Comparison of ENCODE assay signal across 12 cellular contexts in the genomic region with DNA sequence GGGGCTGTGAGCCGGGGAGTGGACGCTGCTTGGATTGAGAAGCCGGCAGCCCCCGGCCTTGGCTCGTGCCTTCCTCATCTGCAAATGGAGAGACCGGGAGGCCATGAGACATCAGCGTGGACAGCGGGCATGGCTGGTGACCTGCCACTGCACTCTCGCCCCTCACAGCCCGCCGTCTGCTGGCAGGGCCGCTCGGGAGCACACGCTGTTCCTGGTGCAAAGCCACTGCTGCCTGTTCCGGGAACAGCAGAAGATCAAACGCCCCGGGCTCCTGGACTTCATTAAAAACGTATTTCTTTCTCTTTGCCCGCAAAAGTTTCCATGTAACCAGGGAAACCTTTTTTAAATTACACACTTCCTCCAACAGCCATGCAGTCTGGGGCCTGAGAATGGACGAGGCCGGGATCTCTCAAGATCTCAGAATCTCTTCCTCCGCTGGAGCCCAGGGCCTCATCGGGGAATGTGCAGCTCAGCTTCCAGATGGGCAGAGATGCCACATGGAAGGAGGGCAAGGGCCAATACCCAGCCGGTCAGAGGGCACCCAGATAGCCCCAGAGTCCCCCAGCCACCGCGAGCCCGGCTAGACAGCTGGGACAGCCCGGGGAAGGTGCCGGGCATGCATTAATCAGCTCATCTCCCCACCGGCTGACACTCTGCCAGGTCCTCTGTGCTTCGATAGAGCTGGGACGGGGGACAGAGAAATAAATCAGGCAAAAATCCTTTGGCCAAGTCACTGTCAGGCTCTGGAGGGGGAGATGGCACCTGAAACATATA.
DNase-seq lines count a peak whose midpoint lies in the region; ATAC-seq and TF ChIP-seq lines count a peak whose summit lies in the region.
"Had no signal": no experiment of that assay in that cellular context is flagged by ENCODE, and none has a peak within 500 bp of the region (broad histone marks: within the 10 kb centered on the region; RNA-seq: fewer than 3 reads in every experiment).

No MANE protein-coding gene starts in this region.

- no peaks in the 10 kb centered on the region for H3K9me3 ChIP-seq in heart left ventricle
- no peaks in the 10 kb centered on the region for H3K9me3 ChIP-seq in psoas muscle
- no peaks in the 10 kb centered on the region for H3K9me3 ChIP-seq in testis

- in situ Hi-C loops in astrocyte of the spinal cord (cut with HindIII; ENCODE audit: low sequenced_read_pairs): no loop called here

- H3K27ac ChIP-seq in heart left ventricle (peak overlapping the region in 3 of 12 donors; percentile 13 to 42 (median 34)), psoas muscle (no peak overlapping the region), testis (peak overlapping the region in 1 of 2 donors; percentile 50)

- CTCF ChIA-PET in BJ (lab: Yijun Ruan, JAX): interaction anchor here (1.0 to 1.4 kb wide), 2 partner anchors 19 to 45 kb away, joined by 3 to 4 read pairs; no protein-coding TSS in a partner anchor

- H3K4me3 ChIP-seq in BJ (ENCODE audit: low read depth, low read length) (no peak overlapping the region), astrocyte of the spinal cord (ENCODE audit: low read depth, low read length) (no peak overlapping the region), heart left ventricle (peak overlapping the region in 1 of 12 donors; percentile 16), psoas muscle (no peak overlapping the region), testis (no peak overlapping the region)

- POLR2A ChIA-PET in BJ (lab: Charles Lee): no interaction called here

- intact Hi-C loops in heart left ventricle (cut with DNase I) (no loop called here), psoas muscle (cut with DNase I) (no loop called here), testis (cut with DNase I; ENCODE audit: low total_unique reads) (no loop called here)

- H3K27me3 ChIP-seq in BJ (ENCODE audit: control insufficient read depth, insufficient read depth, low read length): no peaks in the 10 kb centered on the region
- H3K27me3 ChIP-seq in heart left ventricle: peaks cover 0 to 4% (median 0%) of the 10 kb centered on the region in 9 donors
- H3K27me3 ChIP-seq in psoas muscle (ENCODE audit: insufficient read depth in 3 of 3, low read length in 2 of 3): peaks cover 0 to 5% (median 2%) of the 10 kb centered on the region in 3 donors
- no peaks in the 10 kb centered on the region for H3K27me3 ChIP-seq in testis

- peak; percentile 22 for DNase-seq in BJ (ENCODE audit: low read depth)
- peak; percentile 56 for DNase-seq in astrocyte of the spinal cord (ENCODE audit: low read depth, low spot score)
- no peak for DNase-seq in heart left ventricle
- DNase-seq in psoas muscle: peak in 1 of 2 donors; percentile 65
- no peak for DNase-seq in testis
- DNase-seq in NCI-H1436 (lab: John Stamatoyannopoulos, UW): no peak
- no peak for DNase-seq in activated CD4-positive, alpha-beta T cell treated with anti-CD3 and anti-CD28 coated beads, Interleukin-2, amount 50 U/mL, for 4 hours
- DNase-seq: activated CD4-positive, alpha-beta T cell treated with anti-CD3 and anti-CD28 coated beads for 48 hours; activated naive CD4-positive, alpha-beta T cell treated with anti-CD3 and anti-CD28 coated beads for 36 hours; CD4-positive, CD25-positive, alpha-beta regulatory T cell; NCI-H524 treated with DMSO at 0.1 percent for 48 hours had no signal

- no peak for TF ChIP-seq POLR2A in heart left ventricle (IDR thresholded peaks at IDR 0.05)
- no peak for TF ChIP-seq POLR2A in testis (IDR thresholded peaks at IDR 0.05)

- peak in 3 of 4 donors; percentile 28 to 55 (median 34) for ATAC-seq in heart left ventricle
- ATAC-seq in psoas muscle: peak in 3 of 4 donors; percentile 55 to 68 (median 64)
- ATAC-seq in GM21619 (IDR thresholded peaks at IDR 0.05; ENCODE audit: unreplicated experiment): no peak

- no peaks in the 10 kb centered on the region for H3K36me3 ChIP-seq in BJ (ENCODE audit: control insufficient read depth, insufficient read depth, low read length)
- H3K36me3 ChIP-seq in heart left ventricle: no peaks in the 10 kb centered on the region
- no peaks in the 10 kb centered on the region for H3K36me3 ChIP-seq in psoas muscle (ENCODE audit: insufficient read depth in 1 of 2, low read depth in 1 of 2)
- H3K36me3 ChIP-seq in testis (ENCODE audit: low read depth, missing control alignments): no peaks in the 10 kb centered on the region

- H3K4me1 ChIP-seq in heart left ventricle: peaks cover 0 to 17% (median 2%) of the 10 kb centered on the region in 12 donors
- H3K4me1 ChIP-seq in psoas muscle: no peaks in the 10 kb centered on the region
- H3K4me1 ChIP-seq in testis: peaks cover 20% of the 10 kb centered on the region

- TF ChIP-seq CTCF in BJ (IDR thresholded peaks at IDR 0.05; ENCODE audit: insufficient read depth, low read depth, low read length): peak; percentile 11; the same call in 1 of the 2 replicates
- no peak for TF ChIP-seq CTCF in astrocyte of the spinal cord (IDR thresholded peaks at IDR 0.05; ENCODE audit: low read depth, low read length)
- no peak for TF ChIP-seq CTCF in heart left ventricle (IDR thresholded peaks at IDR 0.05)
- no peak for TF ChIP-seq CTCF in psoas muscle (IDR thresholded peaks at IDR 0.05)
- no peak for TF ChIP-seq CTCF in testis (IDR thresholded peaks at IDR 0.05)

- WGBS in heart left ventricle, 4 donors: 73 to 80% (median 78%) methylated on average over 31 to 32 of the region's 32 CpGs
- WGBS in psoas muscle, 3 donors: 45 to 57% (median 51%) methylated on average over 32 of the region's 32 CpGs
- WGBS in testis, 2 donors: 56 to 64% methylated on average over 19 to 32 of the region's 32 CpGs

Comparison
In these comparisons a context has a peak if more than half of its experiments do, and no peak if none do; other contexts are left out.
1. DNase-seq: peak in BJ (single experiment) and astrocyte of the spinal cord (single experiment); none in heart left ventricle (0 of 5), testis (single experiment), NCI-H1436 (single experiment) and activated CD4-positive, alpha-beta T cell treated with anti-CD3 and anti-CD28 coated beads, Interleukin-2, amount 50 U/mL, for 4 hours (0 of 2).